In the genomic region with DNA sequence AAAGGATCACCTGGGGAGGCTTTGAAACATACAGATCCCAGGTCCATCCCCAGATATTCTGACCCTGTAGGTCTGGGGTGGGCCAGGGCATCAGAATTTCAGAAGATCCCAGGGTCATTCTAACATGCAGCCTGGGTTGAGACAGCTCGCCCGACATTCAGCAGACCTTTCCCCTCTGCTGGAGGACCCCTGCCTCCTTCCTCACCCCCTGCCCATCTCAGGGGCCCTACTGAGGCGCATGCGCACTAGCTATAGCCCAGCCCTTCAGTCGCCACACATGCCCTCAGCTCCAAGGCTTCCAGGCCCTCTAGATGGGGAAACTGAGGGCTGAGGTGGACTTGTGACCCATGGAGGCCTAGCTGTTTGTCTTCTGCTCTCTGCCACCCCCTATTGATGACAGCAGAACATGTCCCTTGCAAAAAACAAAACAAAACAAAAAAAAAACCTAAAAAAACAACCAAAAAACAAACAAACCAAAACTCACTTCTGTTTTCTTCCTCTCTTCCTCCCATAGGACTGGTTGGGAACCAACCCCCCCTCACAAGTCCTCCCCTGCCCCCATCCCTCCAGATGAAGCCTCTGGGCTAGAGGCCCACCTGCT, we compare ENCODE assay signal across 15 cellular contexts.
DNase-seq lines count a peak whose midpoint lies in the region; ATAC-seq and TF ChIP-seq lines count a peak whose summit lies in the region.
"Had no signal": no experiment of that assay in that cellular context is flagged by ENCODE, and none has a peak within 500 bp of the region (broad histone marks: within the 10 kb centered on the region; RNA-seq: fewer than 3 reads in every experiment).

No MANE protein-coding gene starts in this region.

- H3K79me2 ChIP-seq in GM23338 (replicated peaks; ENCODE audit: insufficient read depth): no peaks in the 10 kb centered on the region

- no peaks in the 10 kb centered on the region for H3K36me3 ChIP-seq in A673 (ENCODE audit: insufficient read depth, low read length, poor library complexity, severe bottlenecking)
- no peaks in the 10 kb centered on the region for H3K36me3 ChIP-seq in GM23338 (ENCODE audit: insufficient read depth)
- no peaks in the 10 kb centered on the region for H3K36me3 ChIP-seq in brain microvascular endothelial cell (replicated peaks)
- no peaks in the 10 kb centered on the region for H3K36me3 ChIP-seq in left lung

- H3K4me3 ChIP-seq in A673 (ENCODE audit: low read depth, low read length, poor library complexity, severe bottlenecking) (no peak overlapping the region), GM23338 (no peak overlapping the region), brain microvascular endothelial cell (ENCODE audit: low read depth, low read length) (no peak overlapping the region), left lung (no peak overlapping the region)

- H3K9me3 Mint-ChIP-seq in GM23338: no peaks in the 10 kb centered on the region
- H3K9me3 Mint-ChIP-seq: activated naive CD8-positive, alpha-beta T cell treated with anti-CD3 and anti-CD28 coated beads for 36 hours; immature natural killer cell had no signal

- H3K9me2 ChIP-seq in GM23338 (ENCODE audit: insufficient read depth): no peaks in the 10 kb centered on the region

- intact Hi-C loops in A673 (cut with micrococcal nuclease; ENCODE audit: unreplicated experiment) (no loop called here), left lung (cut with DNase I) (no loop called here)

- H3K4me1 ChIP-seq in A673 (ENCODE audit: insufficient read depth, low read length, poor library complexity, severe bottlenecking): no peaks in the 10 kb centered on the region
- H3K4me1 ChIP-seq in GM23338 (ENCODE audit: insufficient read depth): peaks cover 19% of the 10 kb centered on the region; the same call in 1 of the 2 replicates
- no peaks in the 10 kb centered on the region for H3K4me1 ChIP-seq in left lung

- POLR2A ChIA-PET in A673 (lab: Charles Lee; ENCODE audit: low non-redundant PET): no interaction called here

- H3K27me3 ChIP-seq in A673 (replicated peaks; ENCODE audit: insufficient read depth, low read depth, low read length, poor library complexity): no peaks in the 10 kb centered on the region
- no peaks in the 10 kb centered on the region for H3K27me3 ChIP-seq in GM23338 (ENCODE audit: insufficient read depth)
- H3K27me3 ChIP-seq in brain microvascular endothelial cell (replicated peaks): no peaks in the 10 kb centered on the region
- H3K27me3 ChIP-seq in left lung: no peaks in the 10 kb centered on the region

- peaks cover 12% of the 10 kb centered on the region for H3K27me3 Mint-ChIP-seq in GM23338 (ENCODE audit: insufficient read depth, low read depth, poor library complexity)
- H3K27me3 Mint-ChIP-seq: activated naive CD8-positive, alpha-beta T cell treated with anti-CD3 and anti-CD28 coated beads for 36 hours had no signal

- no peaks in the 10 kb centered on the region for H3K9me3 ChIP-seq in A673 (ENCODE audit: low read depth, low read length, poor library complexity, severe bottlenecking)
- no peaks in the 10 kb centered on the region for H3K9me3 ChIP-seq in left lung

- ATAC-seq in GM23338 (no peak), left lung (peak; percentile 12), HG03280 (IDR thresholded peaks at IDR 0.05; ENCODE audit: unreplicated experiment) (no peak)
- ATAC-seq: Right ventricle myocardium inferior had no signal

- peaks cover 46% of the 10 kb centered on the region for H3K4me1 Mint-ChIP-seq in GM23338
- H3K4me1 Mint-ChIP-seq: activated naive CD8-positive, alpha-beta T cell treated with anti-CD3 and anti-CD28 coated beads for 36 hours; immature natural killer cell had no signal

- no peaks in the 10 kb centered on the region for H3K36me3 Mint-ChIP-seq in GM23338 (ENCODE audit: low read depth)
- H3K36me3 Mint-ChIP-seq: activated naive CD8-positive, alpha-beta T cell treated with anti-CD3 and anti-CD28 coated beads for 36 hours; immature natural killer cell had no signal

- CTCF ChIA-PET in A673 (lab: Charles Lee): no interaction called here

- peak overlapping the region; percentile 56; the same call in 1 of the 2 replicates for H3K27ac Mint-ChIP-seq in GM23338
- H3K27ac Mint-ChIP-seq: activated naive CD8-positive, alpha-beta T cell treated with anti-CD3 and anti-CD28 coated beads for 36 hours; immature natural killer cell had no signal

- no TSS peak for BruUV-seq in A673 (replicated peaks; lab: Mats Ljungman, UMichigan)

- in situ Hi-C loops in brain microvascular endothelial cell (cut with HindIII; ENCODE audit: low pct_ligation_motif_present, low sequenced_read_pairs): no loop called here

- H3K4me3 Mint-ChIP-seq in GM23338: no peak overlapping the region
- H3K4me3 Mint-ChIP-seq: activated naive CD8-positive, alpha-beta T cell treated with anti-CD3 and anti-CD28 coated beads for 36 hours; immature natural killer cell had no signal

- H3K27ac ChIP-seq in A673 (ENCODE audit: low read depth, low read length, poor library complexity, severe bottlenecking): no peak overlapping the region
- H3K27ac ChIP-seq in GM23338 (ENCODE audit: low read depth): no peak overlapping the region
- H3K27ac ChIP-seq in brain microvascular endothelial cell: no peak overlapping the region
- no peak overlapping the region for H3K27ac ChIP-seq in left lung

- H4K20me1 ChIP-seq in GM23338 (replicated peaks; ENCODE audit: insufficient read depth): no peaks in the 10 kb centered on the region

- TF ChIP-seq CTCF in A673 (conservative IDR thresholded peaks at IDR 0.05; ENCODE audit: low read depth, low read length) (peak; percentile 47), GM23338 (conservative IDR thresholded peaks at IDR 0.05; ENCODE audit: low read depth in 2 of 2) (peak; percentile 41 to 45), brain microvascular endothelial cell (IDR thresholded peaks at IDR 0.05; ENCODE audit: low read depth, low read length, missing control alignments) (peak; percentile 37), left lung (IDR thresholded peaks at IDR 0.05) (peak in 1 of 2 donors; percentile 13)

- no peak overlapping the region; the same call in 1 of the 2 replicates for H3K4me2 ChIP-seq in GM23338

- no peaks in the 10 kb centered on the region for H3F3A ChIP-seq in GM23338 (replicated peaks; ENCODE audit: low read depth)

- DNase-seq in A673 (ENCODE audit: low spot score) (no peak), GM23338 (ENCODE audit: low spot score) (no peak), brain microvascular endothelial cell (no peak), left lung (no peak), GM19238 (ENCODE audit: insufficient read length, low spot score) (no peak), kidney tubule cell (ENCODE audit: low spot score) (no peak), NCI-H1417 treated with DMSO at 0.1 percent for 48 hours (lab: John Stamatoyannopoulos, UW) (no peak)
- DNase-seq: activated CD4-positive, alpha-beta T cell treated with anti-CD3 and anti-CD28 coated beads for 4 hours; activated naive CD8-positive, alpha-beta T cell treated with anti-CD3 and anti-CD28 coated beads for 36 hours; caudate nucleus; immature natural killer cell; NK-92 treated with Interleukin-12 subunit alpha and Interleukin-12 subunit beta, amount 100 ng/mL, for 24 hours; stimulated activated CD4-positive, alpha-beta T cell treated with anti-CD3 and anti-CD28 coated beads, Interleukin-1b, Interleukin-23, amount 100 ng/mL, for 48 hours had no signal

- H2AFZ ChIP-seq in GM23338: no peak overlapping the region

TF ChIP-seq in GM23338, 12 proteins besides CTCF, POLR2A, EP300 and RAD21:
- no peak for TF ChIP-seq POLR2AphosphoS5 (IDR thresholded peaks at IDR 0.05; ENCODE audit: low read depth)
- TF ChIP-seq, protein P1, sequence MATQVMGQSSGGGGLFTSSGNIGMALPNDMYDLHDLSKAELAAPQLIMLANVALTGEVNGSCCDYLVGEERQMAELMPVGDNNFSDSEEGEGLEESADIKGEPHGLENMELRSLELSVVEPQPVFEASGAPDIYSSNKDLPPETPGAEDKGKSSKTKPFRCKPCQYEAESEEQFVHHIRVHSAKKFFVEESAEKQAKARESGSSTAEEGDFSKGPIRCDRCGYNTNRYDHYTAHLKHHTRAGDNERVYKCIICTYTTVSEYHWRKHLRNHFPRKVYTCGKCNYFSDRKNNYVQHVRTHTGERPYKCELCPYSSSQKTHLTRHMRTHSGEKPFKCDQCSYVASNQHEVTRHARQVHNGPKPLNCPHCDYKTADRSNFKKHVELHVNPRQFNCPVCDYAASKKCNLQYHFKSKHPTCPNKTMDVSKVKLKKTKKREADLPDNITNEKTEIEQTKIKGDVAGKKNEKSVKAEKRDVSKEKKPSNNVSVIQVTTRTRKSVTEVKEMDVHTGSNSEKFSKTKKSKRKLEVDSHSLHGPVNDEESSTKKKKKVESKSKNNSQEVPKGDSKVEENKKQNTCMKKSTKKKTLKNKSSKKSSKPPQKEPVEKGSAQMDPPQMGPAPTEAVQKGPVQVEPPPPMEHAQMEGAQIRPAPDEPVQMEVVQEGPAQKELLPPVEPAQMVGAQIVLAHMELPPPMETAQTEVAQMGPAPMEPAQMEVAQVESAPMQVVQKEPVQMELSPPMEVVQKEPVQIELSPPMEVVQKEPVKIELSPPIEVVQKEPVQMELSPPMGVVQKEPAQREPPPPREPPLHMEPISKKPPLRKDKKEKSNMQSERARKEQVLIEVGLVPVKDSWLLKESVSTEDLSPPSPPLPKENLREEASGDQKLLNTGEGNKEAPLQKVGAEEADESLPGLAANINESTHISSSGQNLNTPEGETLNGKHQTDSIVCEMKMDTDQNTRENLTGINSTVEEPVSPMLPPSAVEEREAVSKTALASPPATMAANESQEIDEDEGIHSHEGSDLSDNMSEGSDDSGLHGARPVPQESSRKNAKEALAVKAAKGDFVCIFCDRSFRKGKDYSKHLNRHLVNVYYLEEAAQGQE (IDR thresholded peaks at IDR 0.05; ENCODE audit: unreplicated experiment): no peak
TF ChIP-seq in GM23338: peak in this region for 0.
